In genomic region chr3:23368731-23369130, GRCh38 we compare ENCODE assay signal across 12 cellular contexts.
DNase-seq lines count a peak whose midpoint lies in the region; ATAC-seq, FAIRE-seq and TF ChIP-seq lines count a peak whose summit lies in the region.
"Had no signal": no experiment of that assay in that cellular context is flagged by ENCODE, and none has a peak within 500 bp of the region (broad histone marks: within the 10 kb centered on the region; RNA-seq: fewer than 3 reads in every experiment).

No MANE protein-coding gene starts in this region.

- H3K4me1 ChIP-seq in adipocyte (ENCODE audit: control insufficient read depth, insufficient read depth, low read length): peaks cover 20% of the 10 kb centered on the region
- H3K4me1 ChIP-seq in small intestine (ENCODE audit: control insufficient read depth in 2 of 2, insufficient read depth in 1 of 2, low read depth in 1 of 2, low read length in 1 of 2): no peaks in the 10 kb centered on the region

- TF ChIP-seq CTCF in AG09319 (IDR thresholded peaks at IDR 0.05; ENCODE audit: low read depth, low read length): no peak

- H3K36me3 ChIP-seq in adipocyte (ENCODE audit: control insufficient read depth, insufficient read depth, low read length, severe bottlenecking) (no peaks in the 10 kb centered on the region), small intestine (ENCODE audit: control insufficient read depth in 2 of 2, insufficient read depth in 2 of 2, low read length in 2 of 2) (no peaks in the 10 kb centered on the region), H7 (replicated peaks; ENCODE audit: control insufficient read depth, insufficient read depth, low read length) (no peaks in the 10 kb centered on the region)

- no peak overlapping the region for H3K27ac ChIP-seq in small intestine (ENCODE audit: low read depth in 1 of 2, low read length in 1 of 2)
- H3K27ac ChIP-seq: C4-2B had no signal

- no peaks in the 10 kb centered on the region for H3K27me3 ChIP-seq in adipocyte (replicated peaks; ENCODE audit: control insufficient read depth, insufficient read depth, low read length)
- H3K27me3 ChIP-seq in small intestine (ENCODE audit: control insufficient read depth in 2 of 2, insufficient read depth in 2 of 2, low read length in 2 of 2): no peaks in the 10 kb centered on the region
- H3K27me3 ChIP-seq in H7 (ENCODE audit: control insufficient read depth, insufficient read depth, low read length): no peaks in the 10 kb centered on the region

- DNase-seq in AG09319 (ENCODE audit: extremely low read depth, low read depth) (peak; percentile 11), adipocyte (ENCODE audit: low read depth) (peak; percentile 64), dedifferentiated amniotic fluid mesenchymal stem cell (ENCODE audit: extremely low spot score) (peak; percentile 54), small intestine (no peak), H7 (no peak)
- no peak for DNase-seq in activated CD4-positive, alpha-beta T cell treated with anti-CD3 and anti-CD28 coated beads for 48 hours
- DNase-seq: 8988T; CD4-positive, alpha-beta memory T cell; DMS153; KBM-7 had no signal

- no peak for ATAC-seq in GM18909 (IDR thresholded peaks at IDR 0.05; ENCODE audit: poor library complexity, unreplicated experiment)

- WGBS in small intestine, 3 donors: 65 to 78% (median 70%) methylated on average over 1 of the region's 1 CpG

- peak; percentile 39 for FAIRE-seq in small intestine (lab: Jason Lieb, UNC)

- H3K9me3 ChIP-seq in adipocyte (ENCODE audit: control insufficient read depth, low read length): no peaks in the 10 kb centered on the region
- no peaks in the 10 kb centered on the region for H3K9me3 ChIP-seq in small intestine (ENCODE audit: control insufficient read depth, low read depth)

- no peak overlapping the region for H3K9ac ChIP-seq in adipocyte (ENCODE audit: low read length)

- H3K4me3 ChIP-seq in adipocyte (ENCODE audit: low read length): no peak overlapping the region
- no peak overlapping the region for H3K4me3 ChIP-seq in small intestine (ENCODE audit: low read depth in 1 of 2, low read length in 2 of 2)
- no peak overlapping the region for H3K4me3 ChIP-seq in H7 (ENCODE audit: insufficient read depth, low read depth, low read length)

Comparison
In these comparisons a context has a peak if more than half of its experiments do, and no peak if none do; other contexts are left out.
1. DNase-seq: peak in AG09319 (single experiment), adipocyte (single experiment) and dedifferentiated amniotic fluid mesenchymal stem cell (single experiment); none in small intestine (single experiment), H7 (single experiment) and activated CD4-positive, alpha-beta T cell treated with anti-CD3 and anti-CD28 coated beads for 48 hours (single experiment).